Comparison of ENCODE assay signal across 1 cellular context in genomic region chr5:43348207-43348606, GRCh38.
TF ChIP-seq lines count a peak whose summit lies in the region.

No MANE protein-coding gene starts in this region.

TF ChIP-seq in HepG2, 621 proteins besides CTCF, POLR2A, EP300 and RAD21 (continued from another document and continues in another):
- TF ChIP-seq, protein P1, sequence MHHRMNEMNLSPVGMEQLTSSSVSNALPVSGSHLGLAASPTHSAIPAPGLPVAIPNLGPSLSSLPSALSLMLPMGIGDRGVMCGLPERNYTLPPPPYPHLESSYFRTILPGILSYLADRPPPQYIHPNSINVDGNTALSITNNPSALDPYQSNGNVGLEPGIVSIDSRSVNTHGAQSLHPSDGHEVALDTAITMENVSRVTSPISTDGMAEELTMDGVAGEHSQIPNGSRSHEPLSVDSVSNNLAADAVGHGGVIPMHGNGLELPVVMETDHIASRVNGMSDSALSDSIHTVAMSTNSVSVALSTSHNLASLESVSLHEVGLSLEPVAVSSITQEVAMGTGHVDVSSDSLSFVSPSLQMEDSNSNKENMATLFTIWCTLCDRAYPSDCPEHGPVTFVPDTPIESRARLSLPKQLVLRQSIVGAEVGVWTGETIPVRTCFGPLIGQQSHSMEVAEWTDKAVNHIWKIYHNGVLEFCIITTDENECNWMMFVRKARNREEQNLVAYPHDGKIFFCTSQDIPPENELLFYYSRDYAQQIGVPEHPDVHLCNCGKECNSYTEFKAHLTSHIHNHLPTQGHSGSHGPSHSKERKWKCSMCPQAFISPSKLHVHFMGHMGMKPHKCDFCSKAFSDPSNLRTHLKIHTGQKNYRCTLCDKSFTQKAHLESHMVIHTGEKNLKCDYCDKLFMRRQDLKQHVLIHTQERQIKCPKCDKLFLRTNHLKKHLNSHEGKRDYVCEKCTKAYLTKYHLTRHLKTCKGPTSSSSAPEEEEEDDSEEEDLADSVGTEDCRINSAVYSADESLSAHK (CRISPR knock-in tag; IDR thresholded peaks at IDR 0.05; ENCODE audit: borderline replicate concordance): no peak
- no peak for TF ChIP-seq ZBTB44 (CRISPR knock-in tag; IDR thresholded peaks at IDR 0.05)
- TF ChIP-seq KDM2A (CRISPR knock-in tag; IDR thresholded peaks at IDR 0.05; ENCODE audit: borderline replicate concordance, low read depth): no peak
- TF ChIP-seq SRSF9 (IDR thresholded peaks at IDR 0.05; ENCODE audit: borderline replicate concordance, insufficient read depth, low read depth, low read length, poor library complexity, severe bottlenecking): no peak
- TF ChIP-seq, protein P2, sequence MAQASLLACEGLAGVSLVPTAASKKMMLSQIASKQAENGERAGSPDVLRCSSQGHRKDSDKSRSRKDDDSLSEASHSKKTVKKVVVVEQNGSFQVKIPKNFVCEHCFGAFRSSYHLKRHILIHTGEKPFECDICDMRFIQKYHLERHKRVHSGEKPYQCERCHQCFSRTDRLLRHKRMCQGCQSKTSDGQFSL (CRISPR knock-in tag; IDR thresholded peaks at IDR 0.05): no peak
- no peak for TF ChIP-seq TFAP4 (IDR thresholded peaks at IDR 0.05; ENCODE audit: borderline replicate concordance, low read depth)
- no peak for TF ChIP-seq CHD2 (IDR thresholded peaks at IDR 0.05; ENCODE audit: low read depth, low read length)
- TF ChIP-seq NPAS2 (CRISPR knock-in tag; IDR thresholded peaks at IDR 0.05; ENCODE audit: borderline replicate concordance): no peak
- no peak for TF ChIP-seq GZF1 (CRISPR knock-in tag; IDR thresholded peaks at IDR 0.05)
- no peak for TF ChIP-seq ZNF552 (CRISPR knock-in tag; IDR thresholded peaks at IDR 0.05; ENCODE audit: borderline replicate concordance)
- TF ChIP-seq ZNF292 (CRISPR knock-in tag; IDR thresholded peaks at IDR 0.05; ENCODE audit: borderline replicate concordance, low read depth): peak; percentile 60; the same call in 1 of the 2 replicates
- TF ChIP-seq BCL6 (CRISPR knock-in tag; IDR thresholded peaks at IDR 0.05): no peak
- TF ChIP-seq, protein P3, sequence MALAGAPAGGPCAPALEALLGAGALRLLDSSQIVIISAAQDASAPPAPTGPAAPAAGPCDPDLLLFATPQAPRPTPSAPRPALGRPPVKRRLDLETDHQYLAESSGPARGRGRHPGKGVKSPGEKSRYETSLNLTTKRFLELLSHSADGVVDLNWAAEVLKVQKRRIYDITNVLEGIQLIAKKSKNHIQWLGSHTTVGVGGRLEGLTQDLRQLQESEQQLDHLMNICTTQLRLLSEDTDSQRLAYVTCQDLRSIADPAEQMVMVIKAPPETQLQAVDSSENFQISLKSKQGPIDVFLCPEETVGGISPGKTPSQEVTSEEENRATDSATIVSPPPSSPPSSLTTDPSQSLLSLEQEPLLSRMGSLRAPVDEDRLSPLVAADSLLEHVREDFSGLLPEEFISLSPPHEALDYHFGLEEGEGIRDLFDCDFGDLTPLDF (CRISPR knock-in tag; IDR thresholded peaks at IDR 0.05): no peak
- peak; percentile 70 for TF ChIP-seq HNF4A (CRISPR knock-in tag; IDR thresholded peaks at IDR 0.05)
- no peak for TF ChIP-seq CREBL2 (CRISPR knock-in tag; IDR thresholded peaks at IDR 0.05; ENCODE audit: borderline replicate concordance)
- no peak for TF ChIP-seq SMYD3 (CRISPR knock-in tag; IDR thresholded peaks at IDR 0.05)
- no peak for TF ChIP-seq ZNF891 (CRISPR knock-in tag; IDR thresholded peaks at IDR 0.05)
- TF ChIP-seq ZBTB10 (CRISPR knock-in tag; IDR thresholded peaks at IDR 0.05; ENCODE audit: borderline replicate concordance): no peak
- no peak for TF ChIP-seq RFX1 (IDR thresholded peaks at IDR 0.05)
- no peak for TF ChIP-seq JUND (CRISPR knock-in tag; IDR thresholded peaks at IDR 0.05)
- TF ChIP-seq, protein P4, sequence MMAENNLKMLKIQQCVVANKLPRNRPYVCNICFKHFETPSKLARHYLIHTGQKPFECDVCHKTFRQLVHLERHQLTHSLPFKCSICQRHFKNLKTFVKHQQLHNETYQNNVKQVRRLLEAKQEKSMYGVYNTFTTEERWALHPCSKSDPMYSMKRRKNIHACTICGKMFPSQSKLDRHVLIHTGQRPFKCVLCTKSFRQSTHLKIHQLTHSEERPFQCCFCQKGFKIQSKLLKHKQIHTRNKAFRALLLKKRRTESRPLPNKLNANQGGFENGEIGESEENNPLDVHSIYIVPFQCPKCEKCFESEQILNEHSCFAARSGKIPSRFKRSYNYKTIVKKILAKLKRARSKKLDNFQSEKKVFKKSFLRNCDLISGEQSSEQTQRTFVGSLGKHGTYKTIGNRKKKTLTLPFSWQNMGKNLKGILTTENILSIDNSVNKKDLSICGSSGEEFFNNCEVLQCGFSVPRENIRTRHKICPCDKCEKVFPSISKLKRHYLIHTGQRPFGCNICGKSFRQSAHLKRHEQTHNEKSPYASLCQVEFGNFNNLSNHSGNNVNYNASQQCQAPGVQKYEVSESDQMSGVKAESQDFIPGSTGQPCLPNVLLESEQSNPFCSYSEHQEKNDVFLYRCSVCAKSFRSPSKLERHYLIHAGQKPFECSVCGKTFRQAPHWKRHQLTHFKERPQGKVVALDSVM (CRISPR knock-in tag; IDR thresholded peaks at IDR 0.05): peak; percentile 57; the same call in 1 of the 2 replicates
- no peak for TF ChIP-seq NR2C2 (CRISPR knock-in tag; IDR thresholded peaks at IDR 0.05; ENCODE audit: borderline replicate concordance)
- TF ChIP-seq, protein P5, sequence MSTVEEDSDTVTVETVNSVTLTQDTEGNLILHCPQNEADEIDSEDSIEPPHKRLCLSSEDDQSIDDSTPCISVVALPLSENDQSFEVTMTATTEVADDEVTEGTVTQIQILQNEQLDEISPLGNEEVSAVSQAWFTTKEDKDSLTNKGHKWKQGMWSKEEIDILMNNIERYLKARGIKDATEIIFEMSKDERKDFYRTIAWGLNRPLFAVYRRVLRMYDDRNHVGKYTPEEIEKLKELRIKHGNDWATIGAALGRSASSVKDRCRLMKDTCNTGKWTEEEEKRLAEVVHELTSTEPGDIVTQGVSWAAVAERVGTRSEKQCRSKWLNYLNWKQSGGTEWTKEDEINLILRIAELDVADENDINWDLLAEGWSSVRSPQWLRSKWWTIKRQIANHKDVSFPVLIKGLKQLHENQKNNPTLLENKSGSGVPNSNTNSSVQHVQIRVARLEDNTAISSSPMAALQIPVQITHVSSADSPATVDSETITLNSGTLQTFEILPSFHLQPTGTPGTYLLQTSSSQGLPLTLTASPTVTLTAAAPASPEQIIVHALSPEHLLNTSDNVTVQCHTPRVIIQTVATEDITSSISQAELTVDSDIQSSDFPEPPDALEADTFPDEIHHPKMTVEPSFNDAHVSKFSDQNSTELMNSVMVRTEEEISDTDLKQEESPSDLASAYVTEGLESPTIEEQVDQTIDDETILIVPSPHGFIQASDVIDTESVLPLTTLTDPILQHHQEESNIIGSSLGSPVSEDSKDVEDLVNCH (CRISPR knock-in tag; IDR thresholded peaks at IDR 0.05): no peak
- peak; percentile 58 for TF ChIP-seq HDAC1 (CRISPR knock-in tag; IDR thresholded peaks at IDR 0.05)
- no peak for TF ChIP-seq CEBPG (CRISPR knock-in tag; IDR thresholded peaks at IDR 0.05)
- no peak for TF ChIP-seq ZNF660 (CRISPR knock-in tag; IDR thresholded peaks at IDR 0.05; ENCODE audit: borderline replicate concordance, low read depth)
- no peak for TF ChIP-seq BORCS8-MEF2B (CRISPR knock-in tag; IDR thresholded peaks at IDR 0.05)
- TF ChIP-seq, protein P6, sequence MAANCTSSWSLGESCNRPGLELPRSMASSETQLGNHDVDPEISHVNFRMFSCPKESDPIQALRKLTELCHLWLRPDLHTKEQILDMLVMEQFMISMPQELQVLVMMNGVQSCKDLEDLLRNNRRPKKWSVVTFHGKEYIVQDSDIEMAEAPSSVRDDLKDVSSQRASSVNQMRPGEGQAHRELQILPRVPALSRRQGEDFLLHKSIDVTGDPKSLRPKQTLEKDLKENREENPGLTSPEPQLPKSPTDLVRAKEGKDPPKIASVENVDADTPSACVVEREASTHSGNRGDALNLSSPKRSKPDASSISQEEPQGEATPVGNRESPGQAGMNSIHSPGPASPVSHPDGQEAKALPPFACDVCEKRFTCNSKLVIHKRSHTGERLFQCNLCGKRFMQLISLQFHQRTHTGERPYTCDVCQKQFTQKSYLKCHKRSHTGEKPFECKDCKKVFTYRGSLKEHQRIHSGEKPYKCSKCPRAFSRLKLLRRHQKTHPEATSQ (CRISPR knock-in tag; IDR thresholded peaks at IDR 0.05; ENCODE audit: borderline replicate concordance): no peak
- TF ChIP-seq ZEB1 (IDR thresholded peaks at IDR 0.05; ENCODE audit: insufficient replicate concordance, low read depth): peak; percentile 87
- TF ChIP-seq SRSF4 (IDR thresholded peaks at IDR 0.05; ENCODE audit: low read depth, low read length, poor library complexity, severe bottlenecking): no peak
- TF ChIP-seq POGZ (CRISPR knock-in tag; IDR thresholded peaks at IDR 0.05): 0 out of 2 replicates have a peak, but pooled peaks have one; percentile 18
- peak; percentile 57 for TF ChIP-seq TBX2 (CRISPR knock-in tag; IDR thresholded peaks at IDR 0.05; ENCODE audit: borderline replicate concordance)
- TF ChIP-seq PBX2 (CRISPR knock-in tag; IDR thresholded peaks at IDR 0.05): no peak
- no peak for TF ChIP-seq MYNN (CRISPR knock-in tag; IDR thresholded peaks at IDR 0.05; ENCODE audit: low read depth)
- TF ChIP-seq GRHL1 (CRISPR knock-in tag; conservative IDR thresholded peaks at IDR 0.05): no peak
- TF ChIP-seq SMARCE1 (IDR thresholded peaks at IDR 0.05; ENCODE audit: borderline replicate concordance): no peak
- no peak for TF ChIP-seq NKX3-1 (CRISPR knock-in tag; IDR thresholded peaks at IDR 0.05)
